ENCODE assay signal across 22 cellular contexts in the genomic region with DNA sequence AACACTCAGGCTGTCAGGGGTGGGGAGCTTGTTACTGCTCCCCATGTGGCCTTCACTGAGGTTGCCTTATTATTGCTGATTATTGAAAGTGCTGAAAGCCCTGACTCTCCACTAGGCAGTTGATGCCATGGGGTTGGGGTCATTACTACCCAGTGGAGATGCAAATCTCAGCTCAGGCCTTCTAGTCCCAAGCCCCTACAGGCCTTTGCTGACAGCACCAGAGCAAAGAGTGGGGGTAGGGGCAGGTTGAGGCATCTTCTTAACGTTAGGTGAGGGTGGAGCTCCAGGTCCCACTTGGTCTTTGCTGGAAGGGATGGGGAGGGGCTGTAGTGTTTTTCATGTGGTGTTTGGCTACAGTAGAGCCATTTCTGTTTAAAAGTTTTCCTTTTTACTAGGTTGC.
"Had no signal": no experiment of that assay in that cellular context is flagged by ENCODE, and none has a peak within 500 bp of the region (broad histone marks: within the 10 kb centered on the region; RNA-seq: fewer than 3 reads in every experiment).

No MANE protein-coding gene starts in this region.

- H3K27ac Mint-ChIP-seq: activated T-helper 1 cell treated with anti-CD3 and anti-CD28 coated beads, Interleukin-12 subunit alpha, Interleukin-12 subunit beta, Interleukin-2, Interleukin-4 antibody, amounts not matched to agents 30 ng/mL and 10 ng/mL and 1 ng/mL, durations not matched to agents 14 hours and 24 hours and 36 hours; brain; nephron; progenitor cell of endocrine pancreas had no signal

- H3K9me3 ChIP-seq: right atrium auricular region, upper lobe of left lung had no signal

- H3K4me3 Mint-ChIP-seq: activated T-helper 1 cell treated with anti-CD3 and anti-CD28 coated beads, Interleukin-12 subunit alpha, Interleukin-12 subunit beta, Interleukin-2, Interleukin-4 antibody, amounts not matched to agents 30 ng/mL and 10 ng/mL and 1 ng/mL, durations not matched to agents 14 hours and 24 hours and 36 hours; brain; nephron; stimulated activated naive CD8-positive, alpha-beta T cell treated with anti-CD3 and anti-CD28 coated beads, Interleukin-15, amount 100 ng/mL, for 72 hours had no signal

- H3K27ac ChIP-seq: coronary artery, foreskin keratinocyte, right atrium auricular region, upper lobe of left lung had no signal

- ATAC-seq: activated naive CD4-positive, alpha-beta T cell treated with anti-CD3 and anti-CD28 coated beads, Interleukin-2, amount 50 U/mL, for 72 hours; foreskin keratinocyte; left ventricle myocardium superior; stimulated activated naive CD8-positive, alpha-beta T cell treated with anti-CD3 and anti-CD28 coated beads, Interleukin-15, amount 100 ng/mL, for 72 hours had no signal

- H3K4me3 ChIP-seq: coronary artery, right atrium auricular region, skin epidermis, upper lobe of left lung had no signal

- H3K9me3 Mint-ChIP-seq: activated T-helper 1 cell treated with anti-CD3 and anti-CD28 coated beads, Interleukin-12 subunit alpha, Interleukin-12 subunit beta, Interleukin-2, Interleukin-4 antibody, amounts not matched to agents 30 ng/mL and 10 ng/mL and 1 ng/mL, durations not matched to agents 14 hours and 24 hours and 36 hours had no signal

- H3K4me1 Mint-ChIP-seq: brain had no signal

- H3K27me3 ChIP-seq: right atrium auricular region, upper lobe of left lung had no signal

- DNase-seq: activated CD4-positive, alpha-beta T cell treated with anti-CD3 and anti-CD28 coated beads, Interleukin-2, amount 50 U/mL, for 4 hours; activated CD4-positive, CD25-positive, alpha-beta regulatory T cell; central memory CD4-positive, alpha-beta T cell; foreskin keratinocyte; glutamatergic neuron; hypothalamus; kidney glomerular epithelial cell; left ventricle myocardium superior; mesendoderm; occipital lobe; stimulated activated CD4-positive, alpha-beta T cell treated with anti-CD3 and anti-CD28 coated beads, Interleukin-4, amount 100 ng/mL, for 4 hours; stimulated activated naive CD8-positive, alpha-beta T cell treated with anti-CD3 and anti-CD28 coated beads, Interleukin-15, amount 100 ng/mL, for 72 hours; upper lobe of left lung had no signal

- H3K36me3 ChIP-seq: right atrium auricular region had no signal

- FAIRE-seq: endothelial cell of umbilical vein had no signal

- H3K4me1 ChIP-seq: foreskin keratinocyte, right atrium auricular region, upper lobe of left lung had no signal
